1 cellular context compared by ENCODE assay signal in genomic region chr2:43389581-43390466, GRCh38.
TF ChIP-seq lines count a peak whose summit lies in the region.

No MANE protein-coding gene starts in this region.

TF ChIP-seq in HepG2, 621 proteins besides CTCF, POLR2A, EP300 and RAD21 (continued from another document and continues in another):
- no peak for TF ChIP-seq ZNF382 (CRISPR knock-in tag; IDR thresholded peaks at IDR 0.05; ENCODE audit: borderline replicate concordance)
- no peak for TF ChIP-seq ZNF264 (CRISPR knock-in tag; IDR thresholded peaks at IDR 0.05)
- TF ChIP-seq, protein P1, sequence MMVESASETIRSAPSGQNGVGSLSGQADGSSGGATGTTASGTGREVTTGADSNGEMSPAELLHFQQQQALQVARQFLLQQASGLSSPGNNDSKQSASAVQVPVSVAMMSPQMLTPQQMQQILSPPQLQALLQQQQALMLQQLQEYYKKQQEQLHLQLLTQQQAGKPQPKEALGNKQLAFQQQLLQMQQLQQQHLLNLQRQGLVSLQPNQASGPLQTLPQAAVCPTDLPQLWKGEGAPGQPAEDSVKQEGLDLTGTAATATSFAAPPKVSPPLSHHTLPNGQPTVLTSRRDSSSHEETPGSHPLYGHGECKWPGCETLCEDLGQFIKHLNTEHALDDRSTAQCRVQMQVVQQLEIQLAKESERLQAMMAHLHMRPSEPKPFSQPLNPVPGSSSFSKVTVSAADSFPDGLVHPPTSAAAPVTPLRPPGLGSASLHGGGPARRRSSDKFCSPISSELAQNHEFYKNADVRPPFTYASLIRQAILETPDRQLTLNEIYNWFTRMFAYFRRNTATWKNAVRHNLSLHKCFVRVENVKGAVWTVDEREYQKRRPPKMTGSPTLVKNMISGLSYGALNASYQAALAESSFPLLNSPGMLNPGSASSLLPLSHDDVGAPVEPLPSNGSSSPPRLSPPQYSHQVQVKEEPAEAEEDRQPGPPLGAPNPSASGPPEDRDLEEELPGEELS (CRISPR knock-in tag; IDR thresholded peaks at IDR 0.05): peak; percentile 89
- TF ChIP-seq ZNF280D (CRISPR knock-in tag; IDR thresholded peaks at IDR 0.05): 0 out of 2 replicates have a peak, but pooled peaks have one; percentile 24
- TF ChIP-seq TAF15 (IDR thresholded peaks at IDR 0.05; ENCODE audit: low read depth, low read length, poor library complexity, severe bottlenecking): no peak
- TF ChIP-seq, protein P2, sequence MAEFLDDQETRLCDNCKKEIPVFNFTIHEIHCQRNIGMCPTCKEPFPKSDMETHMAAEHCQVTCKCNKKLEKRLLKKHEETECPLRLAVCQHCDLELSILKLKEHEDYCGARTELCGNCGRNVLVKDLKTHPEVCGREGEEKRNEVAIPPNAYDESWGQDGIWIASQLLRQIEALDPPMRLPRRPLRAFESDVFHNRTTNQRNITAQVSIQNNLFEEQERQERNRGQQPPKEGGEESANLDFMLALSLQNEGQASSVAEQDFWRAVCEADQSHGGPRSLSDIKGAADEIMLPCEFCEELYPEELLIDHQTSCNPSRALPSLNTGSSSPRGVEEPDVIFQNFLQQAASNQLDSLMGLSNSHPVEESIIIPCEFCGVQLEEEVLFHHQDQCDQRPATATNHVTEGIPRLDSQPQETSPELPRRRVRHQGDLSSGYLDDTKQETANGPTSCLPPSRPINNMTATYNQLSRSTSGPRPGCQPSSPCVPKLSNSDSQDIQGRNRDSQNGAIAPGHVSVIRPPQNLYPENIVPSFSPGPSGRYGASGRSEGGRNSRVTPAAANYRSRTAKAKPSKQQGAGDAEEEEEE (CRISPR knock-in tag; IDR thresholded peaks at IDR 0.05; ENCODE audit: borderline replicate concordance): no peak
- TF ChIP-seq, protein P3, sequence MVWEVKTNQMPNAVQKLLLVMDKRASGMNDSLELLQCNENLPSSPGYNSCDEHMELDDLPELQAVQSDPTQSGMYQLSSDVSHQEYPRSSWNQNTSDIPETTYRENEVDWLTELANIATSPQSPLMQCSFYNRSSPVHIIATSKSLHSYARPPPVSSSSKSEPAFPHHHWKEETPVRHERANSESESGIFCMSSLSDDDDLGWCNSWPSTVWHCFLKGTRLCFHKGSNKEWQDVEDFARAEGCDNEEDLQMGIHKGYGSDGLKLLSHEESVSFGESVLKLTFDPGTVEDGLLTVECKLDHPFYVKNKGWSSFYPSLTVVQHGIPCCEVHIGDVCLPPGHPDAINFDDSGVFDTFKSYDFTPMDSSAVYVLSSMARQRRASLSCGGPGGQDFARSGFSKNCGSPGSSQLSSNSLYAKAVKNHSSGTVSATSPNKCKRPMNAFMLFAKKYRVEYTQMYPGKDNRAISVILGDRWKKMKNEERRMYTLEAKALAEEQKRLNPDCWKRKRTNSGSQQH (CRISPR knock-in tag; IDR thresholded peaks at IDR 0.05; ENCODE audit: low read depth): no peak
- no peak for TF ChIP-seq AGO1 (IDR thresholded peaks at IDR 0.05; ENCODE audit: low read depth, low read length, poor library complexity, severe bottlenecking)
- TF ChIP-seq ZBTB42 (CRISPR knock-in tag; IDR thresholded peaks at IDR 0.05): no peak
- no peak for TF ChIP-seq ZNF274 (CRISPR knock-in tag; IDR thresholded peaks at IDR 0.05)
- TF ChIP-seq MZF1 (CRISPR knock-in tag; IDR thresholded peaks at IDR 0.05; ENCODE audit: borderline replicate concordance): no peak
- no peak for TF ChIP-seq GTF2F1 (IDR thresholded peaks at IDR 0.05; ENCODE audit: low read length)
- no peak for TF ChIP-seq NCOA5 (CRISPR knock-in tag; IDR thresholded peaks at IDR 0.05)
- TF ChIP-seq ZNF850 (CRISPR knock-in tag; conservative IDR thresholded peaks at IDR 0.05): no peak
- TF ChIP-seq BRF2 (CRISPR knock-in tag; IDR thresholded peaks at IDR 0.05): peak; percentile 56; the same call in 1 of the 2 replicates
- TF ChIP-seq TMF1 (CRISPR knock-in tag; IDR thresholded peaks at IDR 0.05; ENCODE audit: low read depth): no peak
- no peak for TF ChIP-seq NRL (CRISPR knock-in tag; IDR thresholded peaks at IDR 0.05; ENCODE audit: borderline replicate concordance)
- no peak for TF ChIP-seq PHB2 (IDR thresholded peaks at IDR 0.05; ENCODE audit: partially characterized antibody)
- TF ChIP-seq NR2C2 (CRISPR knock-in tag; IDR thresholded peaks at IDR 0.05; ENCODE audit: borderline replicate concordance): 0 out of 2 replicates have a peak, but pooled peaks have one; percentile 24
- peak; percentile 80 for TF ChIP-seq ZNF205 (CRISPR knock-in tag; IDR thresholded peaks at IDR 0.05)
- no peak for TF ChIP-seq NR0B2 (CRISPR knock-in tag; IDR thresholded peaks at IDR 0.05)
- TF ChIP-seq, protein P4, sequence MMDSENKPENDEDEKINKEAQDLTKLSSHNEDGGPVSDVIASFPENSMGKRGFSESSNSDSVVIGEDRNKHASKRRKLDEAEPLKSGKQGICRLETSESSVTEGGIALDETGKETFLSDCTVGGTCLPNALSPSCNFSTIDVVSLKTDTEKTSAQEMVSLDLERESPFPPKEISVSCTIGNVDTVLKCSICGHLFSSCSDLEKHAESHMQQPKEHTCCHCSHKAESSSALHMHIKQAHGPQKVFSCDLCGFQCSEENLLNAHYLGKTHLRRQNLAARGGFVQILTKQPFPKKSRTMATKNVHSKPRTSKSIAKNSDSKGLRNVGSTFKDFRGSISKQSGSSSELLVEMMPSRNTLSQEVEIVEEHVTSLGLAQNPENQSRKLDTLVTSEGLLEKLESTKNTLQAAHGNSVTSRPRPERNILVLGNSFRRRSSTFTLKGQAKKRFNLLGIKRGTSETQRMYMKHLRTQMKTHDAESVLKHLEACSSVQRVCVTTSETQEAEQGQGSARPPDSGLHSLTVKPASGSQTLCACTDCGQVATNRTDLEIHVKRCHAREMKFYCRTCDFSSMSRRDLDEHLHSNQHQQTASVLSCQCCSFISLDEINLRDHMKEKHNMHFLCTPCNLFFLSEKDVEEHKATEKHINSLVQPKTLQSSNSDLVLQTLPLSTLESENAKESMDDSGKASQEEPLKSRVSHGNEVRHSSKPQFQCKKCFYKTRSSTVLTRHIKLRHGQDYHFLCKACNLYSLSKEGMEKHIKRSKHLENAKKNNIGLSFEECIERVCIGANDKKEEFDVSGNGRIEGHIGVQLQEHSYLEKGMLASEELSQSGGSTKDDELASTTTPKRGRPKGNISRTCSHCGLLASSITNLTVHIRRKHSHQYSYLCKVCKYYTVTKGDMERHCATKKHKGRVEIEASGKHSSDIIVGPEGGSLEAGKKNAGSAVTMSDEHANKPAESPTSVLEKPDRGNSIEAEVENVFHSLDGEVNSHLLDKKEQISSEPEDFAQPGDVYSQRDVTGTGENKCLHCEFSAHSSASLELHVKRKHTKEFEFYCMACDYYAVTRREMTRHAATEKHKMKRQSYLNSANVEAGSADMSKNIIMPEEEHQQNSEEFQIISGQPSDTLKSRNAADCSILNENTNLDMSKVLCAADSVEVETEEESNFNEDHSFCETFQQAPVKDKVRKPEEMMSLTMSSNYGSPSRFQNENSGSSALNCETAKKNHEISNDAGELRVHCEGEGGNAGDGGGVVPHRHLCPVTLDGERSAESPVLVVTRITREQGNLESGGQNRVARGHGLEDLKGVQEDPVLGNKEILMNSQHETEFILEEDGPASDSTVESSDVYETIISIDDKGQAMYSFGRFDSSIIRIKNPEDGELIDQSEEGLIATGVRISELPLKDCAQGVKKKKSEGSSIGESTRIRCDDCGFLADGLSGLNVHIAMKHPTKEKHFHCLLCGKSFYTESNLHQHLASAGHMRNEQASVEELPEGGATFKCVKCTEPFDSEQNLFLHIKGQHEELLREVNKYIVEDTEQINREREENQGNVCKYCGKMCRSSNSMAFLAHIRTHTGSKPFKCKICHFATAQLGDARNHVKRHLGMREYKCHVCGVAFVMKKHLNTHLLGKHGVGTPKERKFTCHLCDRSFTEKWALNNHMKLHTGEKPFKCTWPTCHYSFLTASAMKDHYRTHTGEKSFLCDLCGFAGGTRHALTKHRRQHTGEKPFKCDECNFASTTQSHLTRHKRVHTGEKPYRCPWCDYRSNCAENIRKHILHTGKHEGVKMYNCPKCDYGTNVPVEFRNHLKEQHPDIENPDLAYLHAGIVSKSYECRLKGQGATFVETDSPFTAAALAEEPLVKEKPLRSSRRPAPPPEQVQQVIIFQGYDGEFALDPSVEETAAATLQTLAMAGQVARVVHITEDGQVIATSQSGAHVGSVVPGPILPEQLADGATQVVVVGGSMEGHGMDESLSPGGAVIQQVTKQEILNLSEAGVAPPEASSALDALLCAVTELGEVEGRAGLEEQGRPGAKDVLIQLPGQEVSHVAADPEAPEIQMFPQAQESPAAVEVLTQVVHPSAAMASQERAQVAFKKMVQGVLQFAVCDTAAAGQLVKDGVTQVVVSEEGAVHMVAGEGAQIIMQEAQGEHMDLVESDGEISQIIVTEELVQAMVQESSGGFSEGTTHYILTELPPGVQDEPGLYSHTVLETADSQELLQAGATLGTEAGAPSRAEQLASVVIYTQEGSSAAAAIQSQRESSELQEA (CRISPR knock-in tag; IDR thresholded peaks at IDR 0.05; ENCODE audit: not compliant biosample characterization): no peak
- TF ChIP-seq ZNF749 (CRISPR knock-in tag; IDR thresholded peaks at IDR 0.05; ENCODE audit: borderline replicate concordance): peak; percentile 43; the same call in 1 of the 2 replicates
- TF ChIP-seq ZBTB20 (CRISPR knock-in tag; IDR thresholded peaks at IDR 0.05; ENCODE audit: borderline replicate concordance, low read depth): peak; percentile 94; the same call in 1 of the 2 replicates
- no peak for TF ChIP-seq ZNF678 (CRISPR knock-in tag; IDR thresholded peaks at IDR 0.05)
- peak; percentile 48 for TF ChIP-seq SKI (IDR thresholded peaks at IDR 0.05; ENCODE audit: partially characterized antibody)
- no peak for TF ChIP-seq TCF7L2 (IDR thresholded peaks at IDR 0.05; ENCODE audit: low read depth, low read length)
- no peak for TF ChIP-seq ZNF260 (CRISPR knock-in tag; IDR thresholded peaks at IDR 0.05; ENCODE audit: borderline replicate concordance, low read depth)
- peak; percentile 60; the same call in 1 of the 2 replicates for TF ChIP-seq KDM5B (CRISPR knock-in tag; IDR thresholded peaks at IDR 0.05; ENCODE audit: borderline replicate concordance)
- TF ChIP-seq ZNF331 (CRISPR knock-in tag; IDR thresholded peaks at IDR 0.05): peak; percentile 69; the same call in 1 of the 2 replicates
- TF ChIP-seq ZNF7 (CRISPR knock-in tag; IDR thresholded peaks at IDR 0.05): no peak
- TF ChIP-seq ZNF362 (CRISPR knock-in tag; IDR thresholded peaks at IDR 0.05; ENCODE audit: borderline replicate concordance): no peak; the same call in 1 of the 2 replicates
- no peak for TF ChIP-seq PAX8 (CRISPR knock-in tag; IDR thresholded peaks at IDR 0.05; ENCODE audit: borderline replicate concordance)
- no peak for TF ChIP-seq SNAPC5 (CRISPR knock-in tag; IDR thresholded peaks at IDR 0.05; ENCODE audit: borderline replicate concordance)
- no peak for TF ChIP-seq PLRG1 (conservative IDR thresholded peaks at IDR 0.05)
- TF ChIP-seq, protein P5, sequence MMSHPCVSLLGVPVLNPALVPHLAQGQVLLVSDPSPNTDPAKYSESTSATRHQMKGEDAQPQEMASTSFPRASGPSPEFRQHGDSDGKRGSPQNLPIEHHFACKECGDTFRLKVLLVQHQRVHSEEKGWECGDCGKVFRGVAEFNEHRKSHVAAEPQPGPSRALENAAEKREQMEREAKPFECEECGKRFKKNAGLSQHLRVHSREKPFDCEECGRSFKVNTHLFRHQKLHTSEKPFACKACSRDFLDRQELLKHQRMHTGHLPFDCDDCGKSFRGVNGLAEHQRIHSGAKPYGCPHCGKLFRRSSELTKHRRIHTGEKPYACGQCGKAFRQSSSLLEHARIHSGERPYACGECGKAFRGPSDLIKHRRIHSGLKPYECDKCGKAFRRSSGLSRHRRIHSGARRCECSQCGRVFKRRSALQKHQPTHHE (CRISPR knock-in tag; IDR thresholded peaks at IDR 0.05; ENCODE audit: borderline replicate concordance): no peak
- no peak for TF ChIP-seq NR3C1 (CRISPR knock-in tag; IDR thresholded peaks at IDR 0.05)
- TF ChIP-seq TBX3 (IDR thresholded peaks at IDR 0.05; ENCODE audit: borderline replicate concordance): peak; percentile 61; the same call in 1 of the 2 replicates
- no peak for TF ChIP-seq ZNF326 (CRISPR knock-in tag; IDR thresholded peaks at IDR 0.05; ENCODE audit: borderline replicate concordance)
- TF ChIP-seq KDM2A (CRISPR knock-in tag; IDR thresholded peaks at IDR 0.05; ENCODE audit: borderline replicate concordance, low read depth): peak; percentile 18; the same call in 1 of the 2 replicates
